ENCODE assay signal across 11 cellular contexts in genomic region chr10:80487791-80488538, GRCh38. TPM values are rescaled to one million over a fixed set of nuclear protein-coding genes. Genes with fewer than 3 reads are reported as not detected.
DNase-seq lines count a peak whose midpoint lies in the region; ATAC-seq and TF ChIP-seq lines count a peak whose summit lies in the region.
"Had no signal": no experiment of that assay in that cellular context is flagged by ENCODE, and none has a peak within 500 bp of the region (broad histone marks: within the 10 kb centered on the region; RNA-seq: fewer than 3 reads in every experiment).

No MANE protein-coding gene starts in this region.

- no peaks in the 10 kb centered on the region for H3K27me3 ChIP-seq in effector memory CD4-positive, alpha-beta T cell (replicated peaks; ENCODE audit: control insufficient read depth, insufficient read depth, low read length, poor library complexity, severe bottlenecking)
- no peaks in the 10 kb centered on the region for H3K27me3 ChIP-seq in spleen (replicated peaks in 1 of 7)

- peak overlapping the region; percentile 45 for H3K4me3 ChIP-seq in effector memory CD4-positive, alpha-beta T cell (ENCODE audit: insufficient read depth, low read depth, low read length, poor library complexity, severe bottlenecking)
- H3K4me3 ChIP-seq in spleen = peak overlapping the region in 2 of 8 donors; percentile 12 to 48
- H3K4me3 ChIP-seq: GM23248 had no signal

- no peak for TF ChIP-seq POLR2A in spleen (IDR thresholded peaks at IDR 0.05)

- ATAC-seq in HG03521 (IDR thresholded peaks at IDR 0.05; ENCODE audit: unreplicated experiment) = peak; percentile 36

- H3K9me3 ChIP-seq in effector memory CD4-positive, alpha-beta T cell (ENCODE audit: control insufficient read depth, low read length) = no peaks in the 10 kb centered on the region
- H3K9me3 ChIP-seq in spleen = no peaks in the 10 kb centered on the region

- peak overlapping the region; percentile 85 for H3K27ac ChIP-seq in effector memory CD4-positive, alpha-beta T cell (ENCODE audit: insufficient read depth, low read length, poor library complexity, severe bottlenecking)
- peak overlapping the region; percentile 60 to 96 (median 80) for H3K27ac ChIP-seq in spleen
- H3K27ac ChIP-seq: GM23248 had no signal

- peak; percentile 62 for DNase-seq in activated CD4-positive, CD25-positive, alpha-beta regulatory T cell treated with anti-CD3 and anti-CD28 coated beads, Interleukin-2, amount 50 U/mL, for 72 hours
- DNase-seq in effector memory CD4-positive, alpha-beta T cell = peak; percentile 32 to 60 (median 57)
- peak; percentile 93 for DNase-seq in spleen
- no peak for DNase-seq in dedifferentiated amniotic fluid mesenchymal stem cell (ENCODE audit: extremely low spot score)
- no peak for DNase-seq in effector CD8-positive, alpha-beta T cell (lab: John Stamatoyannopoulos, UW)
- no peak for DNase-seq in RPMI8226
- DNase-seq in NCI-H2081 (lab: John Stamatoyannopoulos, UW) = no peak
- DNase-seq: foreskin fibroblast, GM23248, NCI-H1105 treated with DMSO at 0.1 percent for 48 hours had no signal

- intact Hi-C loops in spleen (cut with DNase I; ENCODE audit: low total_unique reads) = no loop called here

- peaks cover 31% of the 10 kb centered on the region for H3K36me3 ChIP-seq in effector memory CD4-positive, alpha-beta T cell (ENCODE audit: control insufficient read depth, insufficient read depth, low read length)
- H3K36me3 ChIP-seq in spleen = peaks cover 0 to 52% (median 17%) of the 10 kb centered on the region in 6 donors

- TF ChIP-seq CTCF in spleen (IDR thresholded peaks at IDR 0.05 in 8 of 11, conservative IDR thresholded peaks at IDR 0.05 in 3 of 11) = peak in 3 of 11 experiments; percentile 21 to 34 (median 34)

- peaks cover 94% of the 10 kb centered on the region for H3K4me1 ChIP-seq in effector memory CD4-positive, alpha-beta T cell (ENCODE audit: control insufficient read depth, insufficient read depth, low read length, poor library complexity, severe bottlenecking)
- H3K4me1 ChIP-seq in spleen = peaks cover 49 to 100% (median 98%) of the 10 kb centered on the region in 6 donors

- 32 to 62% (median 39%) methylated on average over 12 to 14 of the region's 14 CpGs for WGBS in spleen, 5 donors

RNA-seq across cellular contexts. Expression of gene TSPAN14, which starts 33.9 kb away (rescaled TPM):
- total RNA-seq in spleen = 100 to 1,000 TPM in 6 of 7 donors, 10 to 100 TPM in 1; 81.3 to 172 (median 129) TPM
- polyA plus RNA-seq in spleen = 10 to 100 TPM; 13.3 to 32.5 (median 24.6) TPM

RNA-seq across cellular contexts. Expression of gene SH2D4B, which starts 49.7 kb away (rescaled TPM):
- total RNA-seq in spleen = under 1 TPM in 5 of 7 donors, not detected in 2; 0.11 to 0.46 (median 0.21) TPM
- under 1 TPM; 0.08 to 0.11 (median 0.10) TPM for polyA plus RNA-seq in spleen
- total RNA-seq: GM23248 had no signal
- polyA plus RNA-seq: GM23248 had no signal

Comparison
In these comparisons a context has a peak if more than half of its experiments do, and no peak if none do; other contexts are left out.
1. DNase-seq: peak in activated CD4-positive, CD25-positive, alpha-beta regulatory T cell treated with anti-CD3 and anti-CD28 coated beads, Interleukin-2, amount 50 U/mL, for 72 hours (single experiment), effector memory CD4-positive, alpha-beta T cell (3 of 3) and spleen (single experiment); none in dedifferentiated amniotic fluid mesenchymal stem cell (single experiment), effector CD8-positive, alpha-beta T cell (single experiment), RPMI8226 (single experiment) and NCI-H2081 (0 of 2).